Comparison of ENCODE assay signal across 28 cellular contexts in genomic region chr1:181126289-181126688, GRCh38. TPM values are rescaled to one million over a fixed set of nuclear protein-coding genes. Genes with fewer than 3 reads are reported as not detected.
DNase-seq lines count a peak whose midpoint lies in the region; ATAC-seq, FAIRE-seq and TF ChIP-seq lines count a peak whose summit lies in the region.
"Had no signal": no experiment of that assay in that cellular context is flagged by ENCODE, and none has a peak within 500 bp of the region (broad histone marks: within the 10 kb centered on the region; RNA-seq: fewer than 3 reads in every experiment).

No MANE protein-coding gene starts in this region.

- POLR2A ChIA-PET in K562 (lab: Yijun Ruan, JAX), result interaction anchor here (0.7 to 4.7 kb wide), 6 partner anchors 9 to 35 kb away, joined by 3 to 52 read pairs (median 8); no protein-coding TSS in a partner anchor

- no peaks in the 10 kb centered on the region for H3K79me2 ChIP-seq in K562 (ENCODE audit: control insufficient read depth, insufficient read depth, low read length)
- H3K79me2 ChIP-seq: hepatocyte had no signal

- H3K14ac ChIP-seq in neuronal stem cell (ENCODE audit: low read length), result no peak overlapping the region

- TF ChIP-seq CTCF in K562 (IDR thresholded peaks at IDR 0.05 in 2 of 3, conservative IDR thresholded peaks at IDR 0.05 in 1 of 3; ENCODE audit: insufficient read depth in 2 of 3, low read depth in 1 of 3, low read length in 3 of 3), result no peak

- TF ChIP-seq EP300 in K562 (IDR thresholded peaks at IDR 0.05; ENCODE audit: low read length), result no peak

- ATAC-seq in K562 (no peak), GM19328 (IDR thresholded peaks at IDR 0.05; ENCODE audit: unreplicated experiment) (no peak), HG03342 (IDR thresholded peaks at IDR 0.05; ENCODE audit: unreplicated experiment) (no peak)
- ATAC-seq: CD8-positive, alpha-beta T cell; gastrocnemius medialis; psoas muscle had no signal

- H2BK120ac ChIP-seq in neuronal stem cell (ENCODE audit: low read depth, low read length), result no peak overlapping the region

- H3K27me3 Mint-ChIP-seq in IgD-negative memory B cell, result no peaks in the 10 kb centered on the region
- H3K27me3 Mint-ChIP-seq in activated naive CD4-positive, alpha-beta T cell treated with anti-CD3 and anti-CD28 coated beads for 36 hours (ENCODE audit: low read depth), result peaks cover 6% of the 10 kb centered on the region

- intact Hi-C loops in K562 (cut with micrococcal nuclease), result no loop called here
- intact Hi-C loops in activated naive CD4-positive, alpha-beta T cell treated with anti-CD3 and anti-CD28 coated beads for 36 hours (cut with micrococcal nuclease), result no loop called here

- no peak for TF ChIP-seq RAD21 in K562 (CRISPR knock-in tag; conservative IDR thresholded peaks at IDR 0.05 in 1 of 2, IDR thresholded peaks at IDR 0.05 in 1 of 2)

- H3K27ac ChIP-seq in K562 (ENCODE audit: extremely low read depth, low read depth, low read length), result no peak overlapping the region
- H3K27ac ChIP-seq in neuronal stem cell (replicated peaks; ENCODE audit: low read length), result peak overlapping the region; percentile 57
- H3K27ac ChIP-seq: dorsolateral prefrontal cortex, gastrocnemius medialis, hepatocyte, psoas muscle, SK-N-MC, stomach, tibial artery had no signal

- H3K36me3 ChIP-seq in K562 (ENCODE audit: control insufficient read depth, insufficient read depth, low read length), result no peaks in the 10 kb centered on the region
- no peaks in the 10 kb centered on the region for H3K36me3 ChIP-seq in neuronal stem cell (replicated peaks in 1 of 2; ENCODE audit: control insufficient read depth in 2 of 2, insufficient read depth in 2 of 2, low read length in 2 of 2)
- H3K36me3 ChIP-seq: gastrocnemius medialis, stomach, tibial artery had no signal

- H3K36me3 Mint-ChIP-seq in IgD-negative memory B cell, result no peaks in the 10 kb centered on the region
- H3K36me3 Mint-ChIP-seq in activated naive CD4-positive, alpha-beta T cell treated with anti-CD3 and anti-CD28 coated beads for 36 hours (ENCODE audit: low read depth), result no peaks in the 10 kb centered on the region
- H3K36me3 Mint-ChIP-seq: activated naive CD8-positive, alpha-beta T cell treated with anti-CD3 and anti-CD28 coated beads, Interleukin-2, amount 10 ng/mL, durations not matched to agents 7 days and 5 days; CD8-positive, alpha-beta T cell had no signal

- CTCF ChIA-PET in K562 (lab: Yijun Ruan, JAX; ENCODE audit: low intra/inter-chr PET ratio), result no interaction called here
- CTCF ChIA-PET in activated naive CD4-positive, alpha-beta T cell treated with anti-CD3 and anti-CD28 coated beads for 36 hours (lab: Charles Lee), result interaction anchor here (4.3 kb wide), 1 partner anchor 16 kb away, joined by 24 read pairs; no protein-coding TSS in a partner anchor

- no peak for TF ChIP-seq POLR2A in K562 (conservative IDR thresholded peaks at IDR 0.05)

- H3K27me3 ChIP-seq in K562 (ENCODE audit: control insufficient read depth in 2 of 2, insufficient read depth in 2 of 2, low read length in 2 of 2) (no peaks in the 10 kb centered on the region), neuronal stem cell (ENCODE audit: control insufficient read depth in 3 of 3, insufficient read depth in 3 of 3, low read depth in 1 of 3, low read length in 3 of 3) (peaks cover 0 to 7% (median 0%) of the 10 kb centered on the region in 3 experiments)
- H3K27me3 ChIP-seq: dorsolateral prefrontal cortex, gastrocnemius medialis, hepatocyte, stomach, tibial artery had no signal

- H3K4me3 ChIP-seq in K562, result no peak overlapping the region
- no peak overlapping the region for H3K4me3 ChIP-seq in neuronal stem cell (ENCODE audit: low read length in 2 of 2)
- H3K4me3 ChIP-seq: dorsolateral prefrontal cortex, gastrocnemius medialis, hepatocyte, psoas muscle, SK-N-MC, stomach, tibial artery had no signal

- no peak overlapping the region for H3K9ac ChIP-seq in K562 (ENCODE audit: insufficient read depth in 1 of 2, low read depth in 2 of 2, low read length in 2 of 2)
- H3K9ac ChIP-seq in neuronal stem cell (ENCODE audit: low read depth, low read length, poor library complexity), result no peak overlapping the region

- H2AFZ ChIP-seq in K562 (ENCODE audit: low read depth, low read length) (no peak overlapping the region; the same call in 1 of the 2 replicates), neuronal stem cell (ENCODE audit: low read length) (no peak overlapping the region)
- H2AFZ ChIP-seq: hepatocyte had no signal

- H2BK5ac ChIP-seq in neuronal stem cell (ENCODE audit: low read length), result no peak overlapping the region

- no peak overlapping the region for H2BK15ac ChIP-seq in neuronal stem cell (ENCODE audit: low read length)

- no peaks in the 10 kb centered on the region for H3K9me3 Mint-ChIP-seq in IgD-negative memory B cell
- no peaks in the 10 kb centered on the region for H3K9me3 Mint-ChIP-seq in activated naive CD4-positive, alpha-beta T cell treated with anti-CD3 and anti-CD28 coated beads for 36 hours
- H3K9me3 Mint-ChIP-seq: activated CD4-positive, alpha-beta memory T cell treated with anti-CD3 and anti-CD28 coated beads, Interleukin-2, amount 10 ng/mL, durations not matched to agents 7 days and 5 days; activated naive CD8-positive, alpha-beta T cell treated with anti-CD3 and anti-CD28 coated beads, Interleukin-2, amount 10 ng/mL, durations not matched to agents 7 days and 5 days; CD8-positive, alpha-beta T cell had no signal

- no peak overlapping the region for H4K91ac ChIP-seq in neuronal stem cell (ENCODE audit: low read depth, low read length, poor library complexity)

- H3K4me2 ChIP-seq in K562 (ENCODE audit: insufficient read depth, low read length) (no peak overlapping the region), neuronal stem cell (ENCODE audit: insufficient read depth, low read length, poor library complexity, severe bottlenecking) (no peak overlapping the region)
- H3K4me2 ChIP-seq: hepatocyte had no signal

- FAIRE-seq in K562 (lab: Jason Lieb, UNC), result no peak
- FAIRE-seq: A204.1, astrocyte had no signal

- no peaks in the 10 kb centered on the region for H3K79me1 ChIP-seq in neuronal stem cell (ENCODE audit: low read depth, low read length)

- BruUV-seq in K562 (replicated peaks; lab: Mats Ljungman, UMichigan), result no TSS peak

- H3K27ac Mint-ChIP-seq in IgD-negative memory B cell, result peak overlapping the region in 2 of 3 donors; percentile 48 to 67
- H3K27ac Mint-ChIP-seq in activated naive CD4-positive, alpha-beta T cell treated with anti-CD3 and anti-CD28 coated beads for 36 hours, result no peak overlapping the region
- H3K27ac Mint-ChIP-seq: activated CD4-positive, alpha-beta memory T cell treated with anti-CD3 and anti-CD28 coated beads, Interleukin-2, amount 10 ng/mL, durations not matched to agents 7 days and 5 days; activated naive CD8-positive, alpha-beta T cell treated with anti-CD3 and anti-CD28 coated beads, Interleukin-2, amount 10 ng/mL, durations not matched to agents 7 days and 5 days; CD8-positive, alpha-beta T cell had no signal

- H3K23ac ChIP-seq in neuronal stem cell (ENCODE audit: low read depth, low read length, poor library complexity), result no peak overlapping the region

- peak overlapping the region; percentile 51 for H3K18ac ChIP-seq in neuronal stem cell (ENCODE audit: low read length)

- no peaks in the 10 kb centered on the region for H3K9me3 ChIP-seq in K562 (replicated peaks; ENCODE audit: control insufficient read depth, insufficient read depth, low read depth, low read length)
- H3K9me3 ChIP-seq in neuronal stem cell (replicated peaks in 1 of 2; ENCODE audit: control insufficient read depth in 2 of 2, insufficient read depth in 1 of 2, low read depth in 1 of 2, low read length in 2 of 2), result no peaks in the 10 kb centered on the region
- H3K9me3 ChIP-seq: gastrocnemius medialis, psoas muscle, stomach, tibial artery had no signal

- WGBS in K562 (ENCODE audit: insufficient coverage, low coverage, missing lambda C conversion rate), result 63% methylated on average over 4 of the region's 4 CpGs
- no CpG with 5 or more reads among the region's 4 CpGs for WGBS in neuronal stem cell (ENCODE audit: extremely low coverage in 2 of 2, insufficient read length in 2 of 2, insufficient replicate concordance in 1 of 2), 2 donors

- in situ Hi-C loops in K562 (cut with MboI), result no loop called here

- H3K4me1 ChIP-seq in K562 (replicated peaks in 1 of 2; ENCODE audit: control insufficient read depth in 2 of 2, insufficient read depth in 2 of 2, low read length in 2 of 2) (peaks cover 45 to 53% of the 10 kb centered on the region in 2 experiments), neuronal stem cell (ENCODE audit: control insufficient read depth in 2 of 2, insufficient read depth in 1 of 2, low read depth in 1 of 2, low read length in 2 of 2) (peaks cover 21 to 45% of the 10 kb centered on the region in 2 donors)

- peaks cover 8% of the 10 kb centered on the region for H4K20me1 ChIP-seq in K562 (replicated peaks; ENCODE audit: control insufficient read depth, insufficient read depth, low read length)

- DNase-seq in NCI-H2171 treated with DMSO at 0.1 percent for 48 hours (lab: John Stamatoyannopoulos, UW), result peak; percentile 55
- no peak for DNase-seq in NCI-H2171 (lab: John Stamatoyannopoulos, UW)
- DNase-seq in K562 (ENCODE audit: extremely low read depth in 1 of 4, low spot score in 3 of 4), result no peak
- DNase-seq in neuronal stem cell (ENCODE audit: low spot score), result no peak
- DNase-seq in activated naive CD4-positive, alpha-beta T cell treated with anti-CD3 and anti-CD28 coated beads for 36 hours, result no peak
- DNase-seq: activated CD4-positive, alpha-beta memory T cell treated with anti-CD3 and anti-CD28 coated beads, Interleukin-2, amount 10 ng/mL, durations not matched to agents 7 days and 5 days; activated CD4-positive, CD25-positive, alpha-beta regulatory T cell treated with anti-CD3 and anti-CD28 coated beads, Interleukin-2, amount 50 U/mL, for 72 hours; activated effector memory CD4-positive, alpha-beta T cell treated with anti-CD3 and anti-CD28 coated beads, Interleukin-2, amount 50 U/mL, for 16 hours; activated naive CD8-positive, alpha-beta T cell treated with anti-CD3 and anti-CD28 coated beads, Interleukin-2, amount 10 ng/mL, durations not matched to agents 7 days and 5 days; activated T-cell treated with anti-CD3 and anti-CD28 coated beads for 4 hours; CD8-positive, alpha-beta T cell; central memory CD4-positive, alpha-beta T cell; dorsolateral prefrontal cortex; gastrocnemius medialis; left colon; mesendoderm; NCI-H226; psoas muscle; RPMI8226; stomach; tibial artery had no signal

- no peak overlapping the region for H4K8ac ChIP-seq in neuronal stem cell (ENCODE audit: low read depth, low read length)

- no peak overlapping the region for H2BK12ac ChIP-seq in neuronal stem cell (ENCODE audit: low read length)

- no peak overlapping the region for H3K4ac ChIP-seq in neuronal stem cell (ENCODE audit: low read length)

- peak overlapping the region in 2 of 4 donors; percentile 34 to 51 for H3K4me3 Mint-ChIP-seq in IgD-negative memory B cell
- no peak overlapping the region for H3K4me3 Mint-ChIP-seq in activated naive CD4-positive, alpha-beta T cell treated with anti-CD3 and anti-CD28 coated beads for 36 hours
- H3K4me3 Mint-ChIP-seq: activated CD4-positive, alpha-beta memory T cell treated with anti-CD3 and anti-CD28 coated beads, Interleukin-2, amount 10 ng/mL, durations not matched to agents 7 days and 5 days; activated naive CD8-positive, alpha-beta T cell treated with anti-CD3 and anti-CD28 coated beads, Interleukin-2, amount 10 ng/mL, durations not matched to agents 7 days and 5 days; CD8-positive, alpha-beta T cell had no signal

- peak overlapping the region; percentile 5 for H2AK5ac ChIP-seq in neuronal stem cell (ENCODE audit: low read depth, low read length)

- no peaks in the 10 kb centered on the region for H3K9me1 ChIP-seq in K562 (ENCODE audit: control insufficient read depth, insufficient read depth, low read length)

- peaks cover 40 to 59% (median 46%) of the 10 kb centered on the region in 3 donors for H3K4me1 Mint-ChIP-seq in IgD-negative memory B cell
- peaks cover 19% of the 10 kb centered on the region for H3K4me1 Mint-ChIP-seq in activated naive CD4-positive, alpha-beta T cell treated with anti-CD3 and anti-CD28 coated beads for 36 hours (ENCODE audit: low read depth)

RNA-seq across cellular contexts. Expression of gene IER5, which starts 37.8 kb away (rescaled TPM):
- 31.0 TPM for polyA plus RNA-seq in IgD-negative memory B cell
- total RNA-seq in K562 (2011; cell fraction: chromatin; rRNA removed; ENCODE audit: low replicate concordance), result 21.5 and 24.6 TPM in 2 replicates
- 27.5 and 31.9 TPM in 2 replicates for total RNA-seq in K562 (2011; cell fraction: nucleolus; rRNA removed)
- 26.3 and 27.0 TPM in 2 replicates for total RNA-seq in K562 (2011; cell fraction: nucleoplasm; rRNA removed)
- total RNA-seq in K562 (2014; rRNA removed), result 32.1 and 33.1 TPM in 2 replicates
- 9.9 and 10.9 TPM in 2 replicates for total RNA-seq in K562 (2014; rRNA removed; fragmentation: Illumina TruSeq; extraction: Trizol)
- 14.1 and 14.6 TPM in 2 replicates for total RNA-seq in K562 (2015; rRNA removed; fragmentation: Illumina TruSeq; extraction: Trizol)
- 29.8 and 30.4 TPM in 2 replicates for total RNA-seq in K562 (2021)
- polyA plus RNA-seq in K562 (2011; rRNA removed), result 11.5 and 13.9 TPM in 2 replicates
- polyA plus RNA-seq in K562 (2011; cell fraction: cytosol; rRNA removed), result 9.5 and 16.6 TPM in 2 replicates
- polyA plus RNA-seq in K562 (2011; cell fraction: nucleus; rRNA removed), result 19.1 and 21.0 TPM in 2 replicates
- 18.7 and 22.8 TPM in 2 replicates for polyA plus RNA-seq in K562 (2012)
- 12.0 and 12.6 TPM in 2 replicates for polyA plus RNA-seq in K562 (2014; fragmentation: Illumina TruSeq; extraction: Trizol)
- polyA plus RNA-seq in K562 (2014; fragmentation: Nextera tagmentation; extraction: Ambion mirVana), result 1 to 10 TPM; 2.4 to 2.5 TPM
- polyA plus RNA-seq in K562 (2014; rRNA removed), result 25.0 and 25.7 TPM in 2 replicates
- polyA minus RNA-seq in K562 (2011; rRNA and poly(A)+ RNA removed), result 10.3 and 13.4 TPM in 2 replicates
- 12.1 and 13.3 TPM in 2 replicates for polyA minus RNA-seq in K562 (2011; cell fraction: cytosol; rRNA and poly(A)+ RNA removed)
- polyA minus RNA-seq in K562 (2011; cell fraction: nucleus; rRNA and poly(A)+ RNA removed), result 21.1 and 33.3 TPM in 2 replicates
- 11.5 TPM for polyA plus RNA-seq in neuronal stem cell (2013, experiment 1 of 2)
- polyA plus RNA-seq in neuronal stem cell (2013, experiment 2 of 2), result 11.4 TPM
- total RNA-seq in activated naive CD4-positive, alpha-beta T cell treated with anti-CD3 and anti-CD28 coated beads for 36 hours, result 10 to 100 TPM; 33.5 to 34.4 TPM
